Comparison of ENCODE assay signal across 6 cellular contexts in genomic region chr19:14551134-14552007, GRCh38.
DNase-seq lines count a peak whose midpoint lies in the region; TF ChIP-seq lines count a peak whose summit lies in the region.
"Not testable (repeated sequence)": the region's sequence is repeated elsewhere in the genome, so short reads cannot be mapped to it uniquely, and the experiment has no call there.

No MANE protein-coding gene starts in this region.

- not testable (repeated sequence) for H3K27me3 Mint-ChIP-seq in nephron (ENCODE audit: low read depth)

- H3K36me3 Mint-ChIP-seq in nephron (ENCODE audit: low read depth) = not testable (repeated sequence)

- H3K4me3 Mint-ChIP-seq in nephron = peak overlapping the region in 2 of 3 experiments; percentile 23 to 41

- H3K4me1 Mint-ChIP-seq in nephron = peaks cover 33% of the 10 kb centered on the region

- DNase-seq in GM12864 (ENCODE audit: low read depth) = not testable (repeated sequence)
- DNase-seq in NOMO-1 treated with DMSO at 0.1 percent for 48 hours (lab: John Stamatoyannopoulos, UW; ENCODE audit: unreplicated experiment) (peak; percentile 97), epithelial cell of esophagus (ENCODE audit: low read depth) (peak; percentile 92)
- DNase-seq in activated CD8-positive, alpha-beta memory T cell treated with anti-CD3 and anti-CD28 coated beads for 4 hours (ENCODE audit: low read depth in 2 of 2) = peak; percentile 35 to 50
- peak; percentile 65 for DNase-seq in stimulated activated naive CD4-positive, alpha-beta T cell treated with Interleukin-2 at 50 U/mL for 16 hours (lab: John Stamatoyannopoulos, UW)

- H3K27ac Mint-ChIP-seq in nephron = peak overlapping the region; percentile 40 to 88 (median 72)

- TF ChIP-seq CTCF in GM12864 (IDR thresholded peaks at IDR 0.05; ENCODE audit: low read depth, low read length, missing control alignments) (peak; percentile 43), epithelial cell of esophagus (IDR thresholded peaks at IDR 0.05; ENCODE audit: insufficient read depth, low read depth, low read length, missing control alignments) (peak; percentile 75), nephron (IDR thresholded peaks at IDR 0.05; ENCODE audit: unreplicated experiment in 3 of 3) (peak in 2 of 3 experiments; percentile 13 to 40)

- not testable (repeated sequence) for H3K4me3 ChIP-seq in GM12864 (ENCODE audit: low read depth, low read length); epithelial cell of esophagus (ENCODE audit: low read length)

- not testable (repeated sequence) for H3K9me3 Mint-ChIP-seq in nephron
